8 cellular contexts compared by ENCODE assay signal in the genomic region with DNA sequence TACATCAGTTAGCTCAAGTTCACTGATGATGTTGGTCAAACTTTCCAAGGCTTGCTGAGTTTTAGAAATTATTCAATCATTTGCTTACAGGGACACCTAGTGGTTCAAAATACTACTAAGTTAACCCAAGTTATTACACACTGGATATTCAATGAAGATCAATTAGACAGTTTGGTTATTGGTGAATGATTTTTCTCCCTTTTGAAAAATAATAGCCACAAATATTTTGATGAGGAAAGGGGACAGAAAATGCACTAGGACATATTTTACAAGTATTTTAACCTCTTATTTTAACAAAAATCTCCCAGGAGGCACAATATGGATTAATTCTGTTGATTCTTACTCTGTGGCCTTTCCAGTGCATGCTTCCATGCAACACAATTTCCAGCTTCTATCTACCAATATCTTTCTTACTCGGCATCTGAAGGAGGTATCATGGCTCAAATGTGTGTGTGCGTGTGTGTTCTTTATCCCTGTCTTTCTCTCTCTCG. TPM values are rescaled to one million over a fixed set of nuclear protein-coding genes. Genes with fewer than 3 reads are reported as not detected.
A peak's percentile ranks its signal among the peaks of the same experiment; 100 is the strongest.
DNase-seq lines count a peak whose midpoint lies in the region; ATAC-seq and TF ChIP-seq lines count a peak whose summit lies in the region.

No MANE protein-coding gene starts in this region.

- no peaks in the 10 kb centered on the region for H3K27me3 ChIP-seq in hepatocyte

- H3K9me3 ChIP-seq in hepatocyte (ENCODE audit: low read depth) = no peaks in the 10 kb centered on the region

- H3K36me3 ChIP-seq in hepatocyte (replicated peaks; ENCODE audit: insufficient read depth, low read depth) = no peaks in the 10 kb centered on the region

- no peak overlapping the region for H3K4me2 ChIP-seq in hepatocyte

- H3K27ac Mint-ChIP-seq in activated naive CD4-positive, alpha-beta T cell treated with anti-CD3 and anti-CD28 coated beads, Interleukin-2, amount 50 U/mL, for 72 hours = no peak overlapping the region

- H3K4me1 ChIP-seq in hepatocyte (ENCODE audit: insufficient read depth) = no peaks in the 10 kb centered on the region

- H3K27ac ChIP-seq in hepatocyte = no peak overlapping the region

- no peaks in the 10 kb centered on the region for H3K9me3 Mint-ChIP-seq in activated naive CD4-positive, alpha-beta T cell treated with anti-CD3 and anti-CD28 coated beads, Interleukin-2, amount 50 U/mL, for 72 hours

- peak; percentile 42 for TF ChIP-seq CTCF in hepatocyte (IDR thresholded peaks at IDR 0.05; ENCODE audit: poor library complexity)

- no peak overlapping the region for H3K4me3 ChIP-seq in hepatocyte

- H3K79me2 ChIP-seq in hepatocyte = no peaks in the 10 kb centered on the region

- no peaks in the 10 kb centered on the region for H4K20me1 ChIP-seq in hepatocyte (ENCODE audit: insufficient read depth, poor library complexity, severe bottlenecking)

- H2AFZ ChIP-seq in hepatocyte = no peak overlapping the region

- H3K36me3 Mint-ChIP-seq in activated naive CD4-positive, alpha-beta T cell treated with anti-CD3 and anti-CD28 coated beads, Interleukin-2, amount 50 U/mL, for 72 hours = no peaks in the 10 kb centered on the region

- 90% methylated on average over 3 of the region's 3 CpGs for WGBS in hepatocyte (ENCODE audit: low lambda C conversion rate, missing lambda C conversion rate)

- no peak for ATAC-seq in activated naive CD4-positive, alpha-beta T cell treated with anti-CD3 and anti-CD28 coated beads, Interleukin-2, amount 50 U/mL, for 72 hours

- no peaks in the 10 kb centered on the region for H3K9me2 ChIP-seq in hepatocyte (replicated peaks; ENCODE audit: insufficient read depth)

- peak; percentile 5 for DNase-seq in COR-L47 (lab: John Stamatoyannopoulos, UW)
- peak; percentile 17 for DNase-seq in HT1080 (ENCODE audit: low read depth)
- DNase-seq in SW480 (ENCODE audit: low spot score) = peak; percentile 36
- peak; percentile 39 for DNase-seq in hepatocyte (ENCODE audit: low spot score)
- DNase-seq in activated CD4-positive, CD25-positive, alpha-beta regulatory T cell (lab: John Stamatoyannopoulos, UW) = no peak
- DNase-seq in activated naive CD4-positive, alpha-beta T cell treated with anti-CD3 and anti-CD28 coated beads, Interleukin-2, amount 50 U/mL, for 72 hours (ENCODE audit: low spot score in 2 of 2) = no peak
- no peak for DNase-seq in NCI-H128 (lab: John Stamatoyannopoulos, UW; ENCODE audit: unreplicated experiment)
- DNase-seq in activated gamma-delta T cell treated with Interleukin-2 at 50 U/mL for 16 hours = no peak

RNA-seq across cellular contexts. Expression of gene GOLGA6L2, which starts 20.1 kb away (rescaled TPM):
- not detected in 2 replicates for total RNA-seq in HT1080 (2014; rRNA removed; shearing (Covaris generic))
- not detected in 2 replicates for polyA plus RNA-seq in HT1080 (2015; cell fraction: cytosol; rRNA removed)
- polyA plus RNA-seq in HT1080 (2015; cell fraction: nucleus; rRNA removed) = not detected in 2 replicates
- not detected in 2 replicates for total RNA-seq in hepatocyte
- polyA plus RNA-seq in hepatocyte = not detected in 2 replicates
- total RNA-seq in activated naive CD4-positive, alpha-beta T cell treated with anti-CD3 and anti-CD28 coated beads, Interleukin-2, amount 50 U/mL, for 72 hours = not detected

Comparison
In these comparisons a context has a peak if more than half of its experiments do, and no peak if none do; other contexts are left out.
1. DNase-seq: peak in COR-L47 (single experiment), HT1080 (single experiment), SW480 (single experiment) and hepatocyte (single experiment); none in activated CD4-positive, CD25-positive, alpha-beta regulatory T cell (0 of 4), activated naive CD4-positive, alpha-beta T cell treated with anti-CD3 and anti-CD28 coated beads, Interleukin-2, amount 50 U/mL, for 72 hours (0 of 2), NCI-H128 (single experiment) and activated gamma-delta T cell treated with Interleukin-2 at 50 U/mL for 16 hours (single experiment).